In genomic region chr16:10621216-10621949, GRCh38 we compare ENCODE assay signal across 1 cellular context. TPM values are rescaled to one million over a fixed set of nuclear protein-coding genes. Genes with fewer than 3 reads are reported as not detected.
"Had no signal": no experiment of that assay in that cellular context is flagged by ENCODE, and none has a peak within 500 bp of the region (broad histone marks: within the 10 kb centered on the region; RNA-seq: fewer than 3 reads in every experiment).

No MANE protein-coding gene starts in this region.

RNA-seq across cellular contexts. Expression of gene EMP2, which starts 41.0 kb away (rescaled TPM):
- total RNA-seq: naive thymus-derived CD8-positive, alpha-beta T cell had no signal
- polyA plus RNA-seq: naive thymus-derived CD8-positive, alpha-beta T cell had no signal
